In genomic region chr20:62365814-62366369, GRCh38 we compare ENCODE assay signal across 1 cellular context.
TF ChIP-seq lines count a peak whose summit lies in the region.

No MANE protein-coding gene starts in this region.

TF ChIP-seq in GM23338, 12 proteins besides CTCF, POLR2A, EP300 and RAD21 (continued from another document):
- no peak for TF ChIP-seq ZNF462 (CRISPR knock-in tag; IDR thresholded peaks at IDR 0.05)
- no peak for TF ChIP-seq POLR2AphosphoS5 (IDR thresholded peaks at IDR 0.05; ENCODE audit: low read depth)
- TF ChIP-seq NANOG (IDR thresholded peaks at IDR 0.05; ENCODE audit: borderline replicate concordance), result no peak
- no peak for TF ChIP-seq CREB1 (CRISPR knock-in tag; IDR thresholded peaks at IDR 0.05; ENCODE audit: low read depth)
- TF ChIP-seq STAT1 (IDR thresholded peaks at IDR 0.05; ENCODE audit: unreplicated experiment), result no peak
- no peak for TF ChIP-seq EZH2 (IDR thresholded peaks at IDR 0.05; ENCODE audit: low read depth, unreplicated experiment)
- TF ChIP-seq EZH2phosphoT487 (IDR thresholded peaks at IDR 0.05; ENCODE audit: unreplicated experiment), result no peak
